In genomic region chr10:84026821-84027257, GRCh38 we compare ENCODE assay signal across 9 cellular contexts.
DNase-seq lines count a peak whose midpoint lies in the region; ATAC-seq and TF ChIP-seq lines count a peak whose summit lies in the region.
"Had no signal": no experiment of that assay in that cellular context is flagged by ENCODE, and none has a peak within 500 bp of the region (broad histone marks: within the 10 kb centered on the region; RNA-seq: fewer than 3 reads in every experiment).

No MANE protein-coding gene starts in this region.

- H3K27me3 Mint-ChIP-seq in WTC11 (ENCODE audit: low read depth): no peaks in the 10 kb centered on the region
- H3K27me3 Mint-ChIP-seq: activated B cell treated with CpG ODN at 0.5 μM for 24 hours had no signal

- no peaks in the 10 kb centered on the region for H3K27me3 ChIP-seq in right lobe of liver

- H3K36me3 ChIP-seq in right lobe of liver: no peaks in the 10 kb centered on the region

- ATAC-seq in HG03354 (IDR thresholded peaks at IDR 0.05; ENCODE audit: poor library complexity, severe bottlenecking, unreplicated experiment) (peak; percentile 54), WTC11 (peak; percentile 66), right lobe of liver (peak in 3 of 4 donors; percentile 36 to 56 (median 44)), HG02852 (IDR thresholded peaks at IDR 0.05; ENCODE audit: unreplicated experiment) (no peak), GM18520 (IDR thresholded peaks at IDR 0.05; ENCODE audit: unreplicated experiment) (no peak)

- no peak for TF ChIP-seq POLR2A in right lobe of liver (IDR thresholded peaks at IDR 0.05)

- peak; percentile 60 for DNase-seq in DMS53 (lab: John Stamatoyannopoulos, UW)
- DNase-seq in DMS53 treated with DMSO at 0.1 percent for 48 hours (lab: John Stamatoyannopoulos, UW; ENCODE audit: unreplicated experiment): no peak
- DNase-seq in WTC11 (ENCODE audit: low spot score): peak; percentile 50
- no peak for DNase-seq in right lobe of liver
- DNase-seq in NCI-H1930 (lab: John Stamatoyannopoulos, UW): no peak
- DNase-seq: activated B cell treated with CpG ODN at 0.5 μM for 24 hours had no signal

- no peak overlapping the region for H3K27ac Mint-ChIP-seq in WTC11
- H3K27ac Mint-ChIP-seq: activated B cell treated with CpG ODN at 0.5 μM for 24 hours had no signal

- no peak overlapping the region for H3K4me3 ChIP-seq in right lobe of liver

- no peaks in the 10 kb centered on the region for H3K9me3 ChIP-seq in right lobe of liver

- CTCF ChIA-PET in WTC11 (lab: Charles Lee): interaction anchor here (0.5 to 1.8 kb wide), 53 partner anchors 10 to 1440 kb away, joined by 3 to 22 read pairs (median 3); no protein-coding TSS in a partner anchor

- peaks cover 33% of the 10 kb centered on the region for H3K9me3 Mint-ChIP-seq in WTC11

- H3K4me1 Mint-ChIP-seq in WTC11: no peaks in the 10 kb centered on the region
- H3K4me1 Mint-ChIP-seq: activated B cell treated with CpG ODN at 0.5 μM for 24 hours had no signal

- H3K4me1 ChIP-seq in right lobe of liver: no peaks in the 10 kb centered on the region

- intact Hi-C loops in right lobe of liver (cut with DNase I): no loop called here

- POLR2A ChIA-PET in WTC11 (lab: Charles Lee): interaction anchor here (0.6 to 1.0 kb wide), 2 partner anchors 22 to 175 kb away, joined by 3 to 4 read pairs; no protein-coding TSS in a partner anchor

- peak; percentile 74 for TF ChIP-seq CTCF in WTC11 (IDR thresholded peaks at IDR 0.05)
- TF ChIP-seq CTCF in right lobe of liver (IDR thresholded peaks at IDR 0.05): peak; percentile 39 to 74 (median 64)

- 0 out of 2 replicates have a peak, but pooled peaks cover 3% of the 10 kb centered on the region for H3K36me3 Mint-ChIP-seq in WTC11

- H3K27ac ChIP-seq in right lobe of liver: no peak overlapping the region

- H3K4me3 Mint-ChIP-seq in WTC11: no peak overlapping the region
- H3K4me3 Mint-ChIP-seq: activated B cell treated with CpG ODN at 0.5 μM for 24 hours had no signal

TF ChIP-seq in WTC11, 78 proteins besides CTCF, POLR2A, EP300 and RAD21:
- TF ChIP-seq ZNF396 (CRISPR knock-in tag; IDR thresholded peaks at IDR 0.05; ENCODE audit: borderline replicate concordance) (no peak), RELA (CRISPR knock-in tag; IDR thresholded peaks at IDR 0.05; ENCODE audit: borderline replicate concordance) (no peak), ATF6 (CRISPR knock-in tag; IDR thresholded peaks at IDR 0.05) (no peak)
TF ChIP-seq in WTC11: peak in this region for 0.

Comparison
In these comparisons a context has a peak if more than half of its experiments do, and no peak if none do; other contexts are left out.
1. DNase-seq: peak in DMS53 (single experiment) and WTC11 (single experiment); none in DMS53 treated with DMSO at 0.1 percent for 48 hours (single experiment), right lobe of liver (0 of 3) and NCI-H1930 (0 of 2).
2. ATAC-seq: peak in HG03354 (single experiment), WTC11 (single experiment) and right lobe of liver (3 of 4); none in HG02852 (single experiment) and GM18520 (single experiment).